In genomic region chr11:9704037-9704436, GRCh38 we compare ENCODE assay signal across 1 cellular context.
TF ChIP-seq lines count a peak whose summit lies in the region.

No MANE protein-coding gene starts in this region.

TF ChIP-seq in endothelial cell of umbilical vein, 7 proteins besides CTCF, POLR2A, EP300 and RAD21 (continued from another document):
- TF ChIP-seq JUN (IDR thresholded peaks at IDR 0.05; ENCODE audit: borderline replicate concordance, insufficient read depth, insufficient read length, low read depth) (no peak), GATA2 (IDR thresholded peaks at IDR 0.05; ENCODE audit: insufficient read depth, insufficient read length, low read depth, low read length) (no peak), EZH2 (IDR thresholded peaks at IDR 0.05; ENCODE audit: borderline replicate concordance, low read depth, low read length, severe bottlenecking) (no peak), MYC (IDR thresholded peaks at IDR 0.05; ENCODE audit: low read depth, low read length) (no peak)
